Comparison of ENCODE assay signal across 8 cellular contexts in the genomic region with DNA sequence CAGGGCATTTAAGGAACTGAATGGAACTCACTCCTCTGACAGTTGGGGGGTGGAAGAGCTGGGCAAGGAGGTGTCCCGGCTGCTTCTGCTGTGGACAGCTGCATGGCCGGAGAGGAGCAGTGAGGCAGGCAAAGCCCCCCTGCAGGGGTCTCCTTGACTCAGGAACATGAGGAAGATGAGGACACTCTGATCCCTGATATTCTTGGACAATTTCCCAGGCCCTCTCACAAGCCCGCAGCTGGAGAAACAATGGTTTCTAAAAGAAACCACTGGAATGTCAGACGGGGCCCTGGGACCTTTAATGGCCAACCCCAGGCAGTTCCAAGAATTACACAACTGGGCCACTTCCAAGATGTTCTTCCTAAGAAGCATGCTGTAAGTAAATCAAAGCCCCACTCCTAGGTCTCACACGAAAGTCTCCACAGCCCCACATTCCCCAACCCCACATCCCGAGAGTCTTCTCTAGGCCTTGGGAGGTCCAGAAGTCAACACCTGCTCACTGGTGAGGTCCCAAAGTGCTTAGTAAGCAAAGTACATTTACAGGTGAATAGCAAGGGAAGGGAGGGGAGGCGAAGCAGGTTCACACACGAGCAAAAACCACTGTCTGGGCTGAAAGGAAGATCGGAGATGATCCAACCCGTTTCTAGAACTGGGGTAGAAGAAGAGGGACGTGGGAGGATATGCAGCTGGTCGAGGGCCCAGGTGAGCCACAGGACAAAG.
DNase-seq lines count a peak whose midpoint lies in the region; ATAC-seq and TF ChIP-seq lines count a peak whose summit lies in the region.

No MANE protein-coding gene starts in this region.

- no peak for TF ChIP-seq CTCF in 22Rv1 (IDR thresholded peaks at IDR 0.05)

- ATAC-seq in GM19463 (IDR thresholded peaks at IDR 0.05; ENCODE audit: unreplicated experiment) (no peak), HG03354 (IDR thresholded peaks at IDR 0.05; ENCODE audit: poor library complexity, severe bottlenecking, unreplicated experiment) (no peak), GM18868 (IDR thresholded peaks at IDR 0.05; ENCODE audit: unreplicated experiment) (no peak)

- H3K27ac ChIP-seq in 22Rv1 (peak overlapping the region; percentile 50; the same call in 1 of the 2 replicates), caudate nucleus (ENCODE audit: low read depth, low read length) (peak overlapping the region; percentile 65)

- H3K36me3 ChIP-seq in mucosa of stomach (ENCODE audit: control insufficient read depth, insufficient read depth, low read length): no peaks in the 10 kb centered on the region

- no peaks in the 10 kb centered on the region for H3K27me3 ChIP-seq in mucosa of stomach (ENCODE audit: control insufficient read depth, insufficient read depth, low read length)

- peak overlapping the region; percentile 80 for H3K9ac ChIP-seq in mucosa of stomach (ENCODE audit: low read length)

- H3K9me3 ChIP-seq in mucosa of stomach (ENCODE audit: control insufficient read depth, low read length): no peaks in the 10 kb centered on the region

- DNase-seq in HS-5 (ENCODE audit: low read depth): peak; percentile 61
- DNase-seq in caudate nucleus (lab: John Stamatoyannopoulos, UW): no peak
- no peak for DNase-seq in central memory CD4-positive, alpha-beta T cell

- peak overlapping the region; percentile 81 for H3K4me3 ChIP-seq in mucosa of stomach (ENCODE audit: low read length)

- peaks cover 32% of the 10 kb centered on the region for H3K4me1 ChIP-seq in mucosa of stomach (ENCODE audit: control insufficient read depth, insufficient read depth, low read length)
